Comparison of ENCODE assay signal across 1 cellular context in genomic region chr2:105919826-105920225, GRCh38.
A peak's percentile ranks its signal among the peaks of the same experiment; 100 is the strongest.
TF ChIP-seq lines count a peak whose summit lies in the region.

No MANE protein-coding gene starts in this region.

TF ChIP-seq in HepG2, 621 proteins besides CTCF, POLR2A, EP300 and RAD21 (continued from another document and continues in another):
- TF ChIP-seq, protein P1, sequence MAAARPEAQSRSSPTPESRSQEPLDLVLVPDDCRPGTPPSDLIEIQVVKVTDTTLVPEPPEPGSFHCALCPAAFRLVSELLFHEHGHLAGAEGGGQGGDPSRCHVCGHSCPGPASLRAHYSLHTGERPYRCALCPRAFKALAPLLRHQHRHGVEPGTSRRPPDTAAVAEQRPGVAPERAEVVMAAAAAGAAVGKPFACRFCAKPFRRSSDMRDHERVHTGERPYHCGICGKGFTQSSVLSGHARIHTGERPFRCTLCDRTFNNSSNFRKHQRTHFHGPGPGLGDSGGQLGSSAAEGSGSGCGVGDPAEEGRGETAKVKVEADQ (CRISPR knock-in tag; IDR thresholded peaks at IDR 0.05; ENCODE audit: borderline replicate concordance): no peak
- no peak for TF ChIP-seq ZNF557 (CRISPR knock-in tag; IDR thresholded peaks at IDR 0.05)
- TF ChIP-seq PAWR (CRISPR knock-in tag; IDR thresholded peaks at IDR 0.05; ENCODE audit: borderline replicate concordance): no peak
- TF ChIP-seq POLR2AphosphoS2 (IDR thresholded peaks at IDR 0.05; ENCODE audit: low read depth, low read length): no peak
- TF ChIP-seq AKNA (CRISPR knock-in tag; IDR thresholded peaks at IDR 0.05; ENCODE audit: borderline replicate concordance): no peak
- no peak for TF ChIP-seq ZFP36 (IDR thresholded peaks at IDR 0.05; ENCODE audit: borderline replicate concordance, low read depth, low read length, partially characterized antibody)
- peak; percentile 30; the same call in 1 of the 2 replicates for TF ChIP-seq STAG1 (CRISPR knock-in tag; IDR thresholded peaks at IDR 0.05)
- TF ChIP-seq ZNF615 (CRISPR knock-in tag; IDR thresholded peaks at IDR 0.05; ENCODE audit: borderline replicate concordance): no peak
- no peak for TF ChIP-seq FOXJ3 (CRISPR knock-in tag; IDR thresholded peaks at IDR 0.05; ENCODE audit: borderline replicate concordance)
- no peak for TF ChIP-seq ZSCAN22 (CRISPR knock-in tag; IDR thresholded peaks at IDR 0.05)
- TF ChIP-seq, protein P2, sequence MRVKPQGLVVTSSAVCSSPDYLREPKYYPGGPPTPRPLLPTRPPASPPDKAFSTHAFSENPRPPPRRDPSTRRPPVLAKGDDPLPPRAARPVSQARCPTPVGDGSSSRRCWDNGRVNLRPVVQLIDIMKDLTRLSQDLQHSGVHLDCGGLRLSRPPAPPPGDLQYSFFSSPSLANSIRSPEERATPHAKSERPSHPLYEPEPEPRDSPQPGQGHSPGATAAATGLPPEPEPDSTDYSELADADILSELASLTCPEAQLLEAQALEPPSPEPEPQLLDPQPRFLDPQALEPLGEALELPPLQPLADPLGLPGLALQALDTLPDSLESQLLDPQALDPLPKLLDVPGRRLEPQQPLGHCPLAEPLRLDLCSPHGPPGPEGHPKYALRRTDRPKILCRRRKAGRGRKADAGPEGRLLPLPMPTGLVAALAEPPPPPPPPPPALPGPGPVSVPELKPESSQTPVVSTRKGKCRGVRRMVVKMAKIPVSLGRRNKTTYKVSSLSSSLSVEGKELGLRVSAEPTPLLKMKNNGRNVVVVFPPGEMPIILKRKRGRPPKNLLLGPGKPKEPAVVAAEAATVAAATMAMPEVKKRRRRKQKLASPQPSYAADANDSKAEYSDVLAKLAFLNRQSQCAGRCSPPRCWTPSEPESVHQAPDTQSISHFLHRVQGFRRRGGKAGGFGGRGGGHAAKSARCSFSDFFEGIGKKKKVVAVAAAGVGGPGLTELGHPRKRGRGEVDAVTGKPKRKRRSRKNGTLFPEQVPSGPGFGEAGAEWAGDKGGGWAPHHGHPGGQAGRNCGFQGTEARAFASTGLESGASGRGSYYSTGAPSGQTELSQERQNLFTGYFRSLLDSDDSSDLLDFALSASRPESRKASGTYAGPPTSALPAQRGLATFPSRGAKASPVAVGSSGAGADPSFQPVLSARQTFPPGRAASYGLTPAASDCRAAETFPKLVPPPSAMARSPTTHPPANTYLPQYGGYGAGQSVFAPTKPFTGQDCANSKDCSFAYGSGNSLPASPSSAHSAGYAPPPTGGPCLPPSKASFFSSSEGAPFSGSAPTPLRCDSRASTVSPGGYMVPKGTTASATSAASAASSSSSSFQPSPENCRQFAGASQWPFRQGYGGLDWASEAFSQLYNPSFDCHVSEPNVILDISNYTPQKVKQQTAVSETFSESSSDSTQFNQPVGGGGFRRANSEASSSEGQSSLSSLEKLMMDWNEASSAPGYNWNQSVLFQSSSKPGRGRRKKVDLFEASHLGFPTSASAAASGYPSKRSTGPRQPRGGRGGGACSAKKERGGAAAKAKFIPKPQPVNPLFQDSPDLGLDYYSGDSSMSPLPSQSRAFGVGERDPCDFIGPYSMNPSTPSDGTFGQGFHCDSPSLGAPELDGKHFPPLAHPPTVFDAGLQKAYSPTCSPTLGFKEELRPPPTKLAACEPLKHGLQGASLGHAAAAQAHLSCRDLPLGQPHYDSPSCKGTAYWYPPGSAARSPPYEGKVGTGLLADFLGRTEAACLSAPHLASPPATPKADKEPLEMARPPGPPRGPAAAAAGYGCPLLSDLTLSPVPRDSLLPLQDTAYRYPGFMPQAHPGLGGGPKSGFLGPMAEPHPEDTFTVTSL (CRISPR knock-in tag; IDR thresholded peaks at IDR 0.05; ENCODE audit: borderline replicate concordance): no peak
- TF ChIP-seq, protein P3, sequence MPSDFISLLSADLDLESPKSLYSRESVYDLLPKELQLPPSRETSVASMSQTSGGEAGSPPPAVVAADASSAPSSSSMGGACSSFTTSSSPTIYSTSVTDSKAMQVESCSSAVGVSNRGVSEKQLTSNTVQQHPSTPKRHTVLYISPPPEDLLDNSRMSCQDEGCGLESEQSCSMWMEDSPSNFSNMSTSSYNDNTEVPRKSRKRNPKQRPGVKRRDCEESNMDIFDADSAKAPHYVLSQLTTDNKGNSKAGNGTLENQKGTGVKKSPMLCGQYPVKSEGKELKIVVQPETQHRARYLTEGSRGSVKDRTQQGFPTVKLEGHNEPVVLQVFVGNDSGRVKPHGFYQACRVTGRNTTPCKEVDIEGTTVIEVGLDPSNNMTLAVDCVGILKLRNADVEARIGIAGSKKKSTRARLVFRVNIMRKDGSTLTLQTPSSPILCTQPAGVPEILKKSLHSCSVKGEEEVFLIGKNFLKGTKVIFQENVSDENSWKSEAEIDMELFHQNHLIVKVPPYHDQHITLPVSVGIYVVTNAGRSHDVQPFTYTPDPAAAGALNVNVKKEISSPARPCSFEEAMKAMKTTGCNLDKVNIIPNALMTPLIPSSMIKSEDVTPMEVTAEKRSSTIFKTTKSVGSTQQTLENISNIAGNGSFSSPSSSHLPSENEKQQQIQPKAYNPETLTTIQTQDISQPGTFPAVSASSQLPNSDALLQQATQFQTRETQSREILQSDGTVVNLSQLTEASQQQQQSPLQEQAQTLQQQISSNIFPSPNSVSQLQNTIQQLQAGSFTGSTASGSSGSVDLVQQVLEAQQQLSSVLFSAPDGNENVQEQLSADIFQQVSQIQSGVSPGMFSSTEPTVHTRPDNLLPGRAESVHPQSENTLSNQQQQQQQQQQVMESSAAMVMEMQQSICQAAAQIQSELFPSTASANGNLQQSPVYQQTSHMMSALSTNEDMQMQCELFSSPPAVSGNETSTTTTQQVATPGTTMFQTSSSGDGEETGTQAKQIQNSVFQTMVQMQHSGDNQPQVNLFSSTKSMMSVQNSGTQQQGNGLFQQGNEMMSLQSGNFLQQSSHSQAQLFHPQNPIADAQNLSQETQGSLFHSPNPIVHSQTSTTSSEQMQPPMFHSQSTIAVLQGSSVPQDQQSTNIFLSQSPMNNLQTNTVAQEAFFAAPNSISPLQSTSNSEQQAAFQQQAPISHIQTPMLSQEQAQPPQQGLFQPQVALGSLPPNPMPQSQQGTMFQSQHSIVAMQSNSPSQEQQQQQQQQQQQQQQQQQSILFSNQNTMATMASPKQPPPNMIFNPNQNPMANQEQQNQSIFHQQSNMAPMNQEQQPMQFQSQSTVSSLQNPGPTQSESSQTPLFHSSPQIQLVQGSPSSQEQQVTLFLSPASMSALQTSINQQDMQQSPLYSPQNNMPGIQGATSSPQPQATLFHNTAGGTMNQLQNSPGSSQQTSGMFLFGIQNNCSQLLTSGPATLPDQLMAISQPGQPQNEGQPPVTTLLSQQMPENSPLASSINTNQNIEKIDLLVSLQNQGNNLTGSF (CRISPR knock-in tag; IDR thresholded peaks at IDR 0.05): no peak
- 0 out of 2 replicates have a peak, but pooled peaks have one; percentile 53 for TF ChIP-seq ZNF546 (CRISPR knock-in tag; conservative IDR thresholded peaks at IDR 0.05)
- no peak for TF ChIP-seq ZNF124 (CRISPR knock-in tag; IDR thresholded peaks at IDR 0.05)
- TF ChIP-seq ZNF224 (CRISPR knock-in tag; IDR thresholded peaks at IDR 0.05): no peak; the same call in 1 of the 2 replicates
- peak; percentile 34; the same call in 1 of the 2 replicates for TF ChIP-seq SMC3 (IDR thresholded peaks at IDR 0.05; ENCODE audit: low read length)
- no peak for TF ChIP-seq ZNF274 (CRISPR knock-in tag; IDR thresholded peaks at IDR 0.05)
- TF ChIP-seq, protein P4, sequence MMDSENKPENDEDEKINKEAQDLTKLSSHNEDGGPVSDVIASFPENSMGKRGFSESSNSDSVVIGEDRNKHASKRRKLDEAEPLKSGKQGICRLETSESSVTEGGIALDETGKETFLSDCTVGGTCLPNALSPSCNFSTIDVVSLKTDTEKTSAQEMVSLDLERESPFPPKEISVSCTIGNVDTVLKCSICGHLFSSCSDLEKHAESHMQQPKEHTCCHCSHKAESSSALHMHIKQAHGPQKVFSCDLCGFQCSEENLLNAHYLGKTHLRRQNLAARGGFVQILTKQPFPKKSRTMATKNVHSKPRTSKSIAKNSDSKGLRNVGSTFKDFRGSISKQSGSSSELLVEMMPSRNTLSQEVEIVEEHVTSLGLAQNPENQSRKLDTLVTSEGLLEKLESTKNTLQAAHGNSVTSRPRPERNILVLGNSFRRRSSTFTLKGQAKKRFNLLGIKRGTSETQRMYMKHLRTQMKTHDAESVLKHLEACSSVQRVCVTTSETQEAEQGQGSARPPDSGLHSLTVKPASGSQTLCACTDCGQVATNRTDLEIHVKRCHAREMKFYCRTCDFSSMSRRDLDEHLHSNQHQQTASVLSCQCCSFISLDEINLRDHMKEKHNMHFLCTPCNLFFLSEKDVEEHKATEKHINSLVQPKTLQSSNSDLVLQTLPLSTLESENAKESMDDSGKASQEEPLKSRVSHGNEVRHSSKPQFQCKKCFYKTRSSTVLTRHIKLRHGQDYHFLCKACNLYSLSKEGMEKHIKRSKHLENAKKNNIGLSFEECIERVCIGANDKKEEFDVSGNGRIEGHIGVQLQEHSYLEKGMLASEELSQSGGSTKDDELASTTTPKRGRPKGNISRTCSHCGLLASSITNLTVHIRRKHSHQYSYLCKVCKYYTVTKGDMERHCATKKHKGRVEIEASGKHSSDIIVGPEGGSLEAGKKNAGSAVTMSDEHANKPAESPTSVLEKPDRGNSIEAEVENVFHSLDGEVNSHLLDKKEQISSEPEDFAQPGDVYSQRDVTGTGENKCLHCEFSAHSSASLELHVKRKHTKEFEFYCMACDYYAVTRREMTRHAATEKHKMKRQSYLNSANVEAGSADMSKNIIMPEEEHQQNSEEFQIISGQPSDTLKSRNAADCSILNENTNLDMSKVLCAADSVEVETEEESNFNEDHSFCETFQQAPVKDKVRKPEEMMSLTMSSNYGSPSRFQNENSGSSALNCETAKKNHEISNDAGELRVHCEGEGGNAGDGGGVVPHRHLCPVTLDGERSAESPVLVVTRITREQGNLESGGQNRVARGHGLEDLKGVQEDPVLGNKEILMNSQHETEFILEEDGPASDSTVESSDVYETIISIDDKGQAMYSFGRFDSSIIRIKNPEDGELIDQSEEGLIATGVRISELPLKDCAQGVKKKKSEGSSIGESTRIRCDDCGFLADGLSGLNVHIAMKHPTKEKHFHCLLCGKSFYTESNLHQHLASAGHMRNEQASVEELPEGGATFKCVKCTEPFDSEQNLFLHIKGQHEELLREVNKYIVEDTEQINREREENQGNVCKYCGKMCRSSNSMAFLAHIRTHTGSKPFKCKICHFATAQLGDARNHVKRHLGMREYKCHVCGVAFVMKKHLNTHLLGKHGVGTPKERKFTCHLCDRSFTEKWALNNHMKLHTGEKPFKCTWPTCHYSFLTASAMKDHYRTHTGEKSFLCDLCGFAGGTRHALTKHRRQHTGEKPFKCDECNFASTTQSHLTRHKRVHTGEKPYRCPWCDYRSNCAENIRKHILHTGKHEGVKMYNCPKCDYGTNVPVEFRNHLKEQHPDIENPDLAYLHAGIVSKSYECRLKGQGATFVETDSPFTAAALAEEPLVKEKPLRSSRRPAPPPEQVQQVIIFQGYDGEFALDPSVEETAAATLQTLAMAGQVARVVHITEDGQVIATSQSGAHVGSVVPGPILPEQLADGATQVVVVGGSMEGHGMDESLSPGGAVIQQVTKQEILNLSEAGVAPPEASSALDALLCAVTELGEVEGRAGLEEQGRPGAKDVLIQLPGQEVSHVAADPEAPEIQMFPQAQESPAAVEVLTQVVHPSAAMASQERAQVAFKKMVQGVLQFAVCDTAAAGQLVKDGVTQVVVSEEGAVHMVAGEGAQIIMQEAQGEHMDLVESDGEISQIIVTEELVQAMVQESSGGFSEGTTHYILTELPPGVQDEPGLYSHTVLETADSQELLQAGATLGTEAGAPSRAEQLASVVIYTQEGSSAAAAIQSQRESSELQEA (CRISPR knock-in tag; IDR thresholded peaks at IDR 0.05; ENCODE audit: not compliant biosample characterization): no peak
- no peak for TF ChIP-seq WIZ (CRISPR knock-in tag; IDR thresholded peaks at IDR 0.05)
- TF ChIP-seq, protein P5, sequence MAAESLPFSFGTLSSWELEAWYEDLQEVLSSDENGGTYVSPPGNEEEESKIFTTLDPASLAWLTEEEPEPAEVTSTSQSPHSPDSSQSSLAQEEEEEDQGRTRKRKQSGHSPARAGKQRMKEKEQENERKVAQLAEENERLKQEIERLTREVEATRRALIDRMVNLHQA (CRISPR knock-in tag; IDR thresholded peaks at IDR 0.05): no peak
- peak; percentile 51; the same call in 1 of the 2 replicates for TF ChIP-seq HOXD1 (CRISPR knock-in tag; IDR thresholded peaks at IDR 0.05)
- TF ChIP-seq SRSF9 (IDR thresholded peaks at IDR 0.05; ENCODE audit: borderline replicate concordance, insufficient read depth, low read depth, low read length, poor library complexity, severe bottlenecking): no peak
- TF ChIP-seq, protein P6, sequence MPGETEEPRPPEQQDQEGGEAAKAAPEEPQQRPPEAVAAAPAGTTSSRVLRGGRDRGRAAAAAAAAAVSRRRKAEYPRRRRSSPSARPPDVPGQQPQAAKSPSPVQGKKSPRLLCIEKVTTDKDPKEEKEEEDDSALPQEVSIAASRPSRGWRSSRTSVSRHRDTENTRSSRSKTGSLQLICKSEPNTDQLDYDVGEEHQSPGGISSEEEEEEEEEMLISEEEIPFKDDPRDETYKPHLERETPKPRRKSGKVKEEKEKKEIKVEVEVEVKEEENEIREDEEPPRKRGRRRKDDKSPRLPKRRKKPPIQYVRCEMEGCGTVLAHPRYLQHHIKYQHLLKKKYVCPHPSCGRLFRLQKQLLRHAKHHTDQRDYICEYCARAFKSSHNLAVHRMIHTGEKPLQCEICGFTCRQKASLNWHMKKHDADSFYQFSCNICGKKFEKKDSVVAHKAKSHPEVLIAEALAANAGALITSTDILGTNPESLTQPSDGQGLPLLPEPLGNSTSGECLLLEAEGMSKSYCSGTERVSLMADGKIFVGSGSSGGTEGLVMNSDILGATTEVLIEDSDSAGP (CRISPR knock-in tag; IDR thresholded peaks at IDR 0.05; ENCODE audit: borderline replicate concordance): 0 out of 2 replicates have a peak, but pooled peaks have one; percentile 12
- TF ChIP-seq SMARCC2 (IDR thresholded peaks at IDR 0.05): no peak
- TF ChIP-seq BORCS8-MEF2B (CRISPR knock-in tag; IDR thresholded peaks at IDR 0.05): 0 out of 2 replicates have a peak, but pooled peaks have one; percentile 13
